ENCODE assay signal across 2 cellular contexts in genomic region chrX:18174209-18174608, GRCh38.
TF ChIP-seq lines count a peak whose summit lies in the region.

No MANE protein-coding gene starts in this region.

TF ChIP-seq in IMR-90, 13 proteins besides CTCF, POLR2A, EP300 and RAD21:
- no peak for TF ChIP-seq NFE2L2 (IDR thresholded peaks at IDR 0.05; ENCODE audit: low read depth, low read length)
- TF ChIP-seq CEBPB (IDR thresholded peaks at IDR 0.05; ENCODE audit: low read depth, low read length), result peak; percentile 58
- TF ChIP-seq MAZ (IDR thresholded peaks at IDR 0.05; ENCODE audit: borderline replicate concordance, low read depth, low read length), result no peak
- TF ChIP-seq RFX5 (IDR thresholded peaks at IDR 0.05; ENCODE audit: low read depth, low read length), result no peak
- no peak for TF ChIP-seq CHD1 (IDR thresholded peaks at IDR 0.05; ENCODE audit: low read depth, low read length)

TF ChIP-seq in K562, 482 proteins besides CTCF, POLR2A, EP300 and RAD21:
- TF ChIP-seq CEBPB (tag; IDR thresholded peaks at IDR 0.05) (peak; percentile 94), CEBPG (CRISPR knock-in tag; IDR thresholded peaks at IDR 0.05) (no peak), CEBPG (tag; conservative IDR thresholded peaks at IDR 0.05 in 1 of 2, IDR thresholded peaks at IDR 0.05 in 1 of 2) (peak; percentile 48 to 70; a peak in 3 of 4 replicates), ZNF655 (CRISPR knock-in tag; IDR thresholded peaks at IDR 0.05) (no peak)
